Comparison of ENCODE assay signal across 1 cellular context in the genomic region with DNA sequence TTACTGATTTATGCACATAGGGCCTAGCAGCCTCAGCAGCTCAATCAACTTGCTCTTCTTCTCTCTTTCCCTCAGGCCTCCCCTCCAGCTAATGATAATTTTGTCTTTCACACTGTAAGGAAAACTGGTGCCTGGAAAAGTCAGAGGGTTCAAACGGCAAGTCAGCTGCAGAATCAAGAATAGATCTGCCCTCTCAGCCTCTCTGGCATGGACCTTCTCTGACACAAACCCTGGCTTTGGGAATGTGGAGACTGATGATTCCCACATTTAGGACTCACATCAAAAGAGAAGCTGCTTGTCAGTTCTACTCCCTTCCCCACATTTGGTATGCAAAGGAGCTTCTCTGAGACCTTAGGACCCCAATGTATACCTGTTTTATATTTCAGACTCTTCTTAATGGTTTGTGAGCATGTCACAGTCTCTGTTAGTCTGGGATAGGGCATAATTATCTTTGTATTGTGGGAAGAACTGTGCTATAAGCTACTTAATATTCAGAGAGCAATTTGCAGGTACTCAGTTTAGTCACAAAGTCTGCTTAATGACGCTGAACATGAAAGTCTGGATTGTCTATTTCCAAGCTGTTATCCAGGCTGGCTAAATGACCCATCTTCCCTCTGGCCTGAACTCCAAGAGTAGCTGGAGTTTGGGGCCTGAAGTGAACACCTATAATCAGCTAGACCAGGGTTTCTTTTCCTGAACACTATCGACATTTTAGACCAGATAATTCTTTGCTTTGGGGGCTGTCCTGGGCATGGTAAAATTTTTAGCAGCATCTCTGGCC.
TF ChIP-seq lines count a peak whose summit lies in the region.

No MANE protein-coding gene starts in this region.

TF ChIP-seq in IMR-90, 13 proteins besides CTCF, POLR2A, EP300 and RAD21:
- TF ChIP-seq SMC3 (IDR thresholded peaks at IDR 0.05; ENCODE audit: low read depth, low read length) = no peak
- no peak for TF ChIP-seq MAZ (IDR thresholded peaks at IDR 0.05; ENCODE audit: borderline replicate concordance, low read depth, low read length)
- no peak for TF ChIP-seq FOS (IDR thresholded peaks at IDR 0.05; ENCODE audit: low read depth, low read length)
- no peak for TF ChIP-seq RCOR1 (IDR thresholded peaks at IDR 0.05; ENCODE audit: insufficient replicate concordance, low read length)
